9 cellular contexts compared by ENCODE assay signal in genomic region chr1:154906621-154907081, GRCh38. TPM values are rescaled to one million over a fixed set of nuclear protein-coding genes. Genes with fewer than 3 reads are reported as not detected.
A peak's percentile ranks its signal among the peaks of the same experiment; 100 is the strongest.
DNase-seq lines count a peak whose midpoint lies in the region; ATAC-seq, FAIRE-seq and TF ChIP-seq lines count a peak whose summit lies in the region.
"Had no signal": no experiment of that assay in that cellular context is flagged by ENCODE, and none has a peak within 500 bp of the region (broad histone marks: within the 10 kb centered on the region; RNA-seq: fewer than 3 reads in every experiment).

No MANE protein-coding gene starts in this region.

- no peaks in the 10 kb centered on the region for H3K27me3 ChIP-seq in GM12878 (replicated peaks in 1 of 2; ENCODE audit: control insufficient read depth in 2 of 2, insufficient read depth in 2 of 2, low read length in 1 of 2)
- no peaks in the 10 kb centered on the region for H3K27me3 ChIP-seq in GM23248 (replicated peaks; ENCODE audit: insufficient read depth)

- no peak overlapping the region for H3K4me3 ChIP-seq in AG04449 (ENCODE audit: low read depth, low read length)
- no peak overlapping the region for H3K4me3 ChIP-seq in GM12878
- H3K4me3 ChIP-seq in GM23248, result no peak overlapping the region

- H3K4me1 Mint-ChIP-seq in HFFc6 (ENCODE audit: low read depth), result no peaks in the 10 kb centered on the region
- no peaks in the 10 kb centered on the region for H3K4me1 Mint-ChIP-seq in activated T-helper 1 cell treated with anti-CD3 and anti-CD28 coated beads, Interleukin-12 subunit alpha, Interleukin-12 subunit beta, Interleukin-2, Interleukin-4 antibody, amounts not matched to agents 30 ng/mL and 10 ng/mL and 1 ng/mL, durations not matched to agents 14 hours and 24 hours and 36 hours (ENCODE audit: low read depth)

- TF ChIP-seq CTCF in AG04449 (IDR thresholded peaks at IDR 0.05; ENCODE audit: insufficient read depth, low read length, missing control alignments), result peak; percentile 22
- peak; percentile 46; the same call in 1 of the 2 replicates for TF ChIP-seq CTCF in HFFc6 (IDR thresholded peaks at IDR 0.05)
- TF ChIP-seq CTCF in GM12878 (IDR thresholded peaks at IDR 0.05 in 2 of 3, conservative IDR thresholded peaks at IDR 0.05 in 1 of 3; ENCODE audit: control insufficient read depth in 2 of 3, extremely low read depth in 1 of 3, insufficient read depth in 1 of 3, low read depth in 3 of 3, low read length in 3 of 3), result peak; percentile 25 to 42 (median 42); a peak in 4 of 6 replicates

- FAIRE-seq in GM12878 (lab: Jason Lieb, UNC), result no peak

- in situ Hi-C loops in GM12878 (cut with MboI) (no loop called here), GM23248 (cut with MboI) (no loop called here)

- peak; percentile 41 for TF ChIP-seq RAD21 in GM12878 (IDR thresholded peaks at IDR 0.05; ENCODE audit: insufficient read depth, low read depth, low read length)

- CTCF ChIA-PET in AG04449 (lab: Yijun Ruan, JAX), result interaction anchor here (0.7 to 1.5 kb wide), 2 partner anchors 93 to 152 kb away, joined by 3 read pairs; no protein-coding TSS in a partner anchor
- CTCF ChIA-PET in GM12878 (lab: Yijun Ruan, JAX), result interaction anchor here (1.3 to 1.6 kb wide), 3 partner anchors 15 to 110 kb away, joined by 3 to 6 read pairs (median 3); no protein-coding TSS in a partner anchor

- no peaks in the 10 kb centered on the region for H3F3A ChIP-seq in GM23248 (ENCODE audit: insufficient read depth)

- no peaks in the 10 kb centered on the region for H3K4me1 ChIP-seq in GM12878 (ENCODE audit: control insufficient read depth, insufficient read depth, low read length)
- H3K4me1 ChIP-seq in GM23248 (ENCODE audit: insufficient read depth), result no peaks in the 10 kb centered on the region

- no peaks in the 10 kb centered on the region for H3K36me3 ChIP-seq in GM12878 (ENCODE audit: control insufficient read depth in 2 of 2, insufficient read depth in 2 of 2, low read length in 1 of 2)
- H3K36me3 ChIP-seq in GM23248 (ENCODE audit: low read depth), result no peaks in the 10 kb centered on the region

- H3K9me3 Mint-ChIP-seq in HFFc6, result peaks cover 7% of the 10 kb centered on the region
- no peaks in the 10 kb centered on the region for H3K9me3 Mint-ChIP-seq in activated T-helper 1 cell treated with anti-CD3 and anti-CD28 coated beads, Interleukin-12 subunit alpha, Interleukin-12 subunit beta, Interleukin-2, Interleukin-4 antibody, amounts not matched to agents 30 ng/mL and 10 ng/mL and 1 ng/mL, durations not matched to agents 14 hours and 24 hours and 36 hours
- H3K9me3 Mint-ChIP-seq: activated naive CD4-positive, alpha-beta T cell treated with anti-CD3 and anti-CD28 coated beads, Interleukin-2, amount 50 U/mL, for 72 hours had no signal

- TF ChIP-seq EP300 in GM12878 (IDR thresholded peaks at IDR 0.05; ENCODE audit: borderline replicate concordance in 1 of 2, control insufficient read depth in 1 of 2, low read depth in 2 of 2, low read length in 2 of 2), result no peak

- H3K9me3 ChIP-seq in GM12878 (replicated peaks; ENCODE audit: control insufficient read depth, insufficient read depth, low read length) (no peaks in the 10 kb centered on the region; the same call in 2 of the 3 replicates), GM23248 (ENCODE audit: low read depth) (no peaks in the 10 kb centered on the region)

- H3K27ac ChIP-seq in GM12878 (ENCODE audit: control insufficient read depth, insufficient read depth) (no peak overlapping the region), GM23248 (no peak overlapping the region)

- TF ChIP-seq POLR2A in GM12878 (IDR thresholded peaks at IDR 0.05; ENCODE audit: low read depth, low read length), result no peak

- WGBS in GM12878 (ENCODE audit: insufficient coverage, insufficient replicate concordance, low lambda C conversion rate, missing lambda C conversion rate), result 77% methylated on average over 7 of the region's 7 CpGs
- 78 to 79% methylated on average over 7 of the region's 7 CpGs for WGBS in GM23248 (ENCODE audit: low coverage in 1 of 2, low lambda C conversion rate in 2 of 2, missing lambda C conversion rate in 2 of 2), 2 experiments

- no peak overlapping the region for H3K4me2 ChIP-seq in GM12878 (ENCODE audit: control insufficient read depth, insufficient read depth)
- no peak overlapping the region for H3K4me2 ChIP-seq in GM23248 (ENCODE audit: unreplicated experiment)

- no peak for DNase-seq in AG04449 (ENCODE audit: low read depth, low spot score)
- no peak for DNase-seq in HFFc6
- no peak for DNase-seq in GM12878 (ENCODE audit: low read depth, low spot score)
- DNase-seq in iPS DF 4.7 (ENCODE audit: extremely low read depth, low spot score), result peak; percentile 7
- DNase-seq in RPMI8226, result no peak
- no peak for DNase-seq in activated CD4-positive, alpha-beta T cell treated with anti-CD3 and anti-CD28 coated beads, Interleukin-2, amount 50 U/mL, for 4 hours
- DNase-seq in activated T-helper 1 cell treated with anti-CD3 and anti-CD28 coated beads, Interleukin-12 subunit alpha, Interleukin-12 subunit beta, Interleukin-2, Interleukin-4 antibody, amounts not matched to agents 30 ng/mL and 10 ng/mL and 1 ng/mL, durations not matched to agents 14 hours and 24 hours and 36 hours (ENCODE audit: low spot score), result no peak
- no peak for DNase-seq in GM23248

- no TSS peak for BruUV-seq in GM12878 (replicated peaks; lab: Mats Ljungman, UMichigan)

- no peak overlapping the region for H3K4me3 Mint-ChIP-seq in HFFc6
- no peak overlapping the region for H3K4me3 Mint-ChIP-seq in activated T-helper 1 cell treated with anti-CD3 and anti-CD28 coated beads, Interleukin-12 subunit alpha, Interleukin-12 subunit beta, Interleukin-2, Interleukin-4 antibody, amounts not matched to agents 30 ng/mL and 10 ng/mL and 1 ng/mL, durations not matched to agents 14 hours and 24 hours and 36 hours

- peaks cover 15% of the 10 kb centered on the region for H3K27me3 Mint-ChIP-seq in HFFc6 (ENCODE audit: insufficient read depth)
- peaks cover 3% of the 10 kb centered on the region for H3K27me3 Mint-ChIP-seq in activated T-helper 1 cell treated with anti-CD3 and anti-CD28 coated beads, Interleukin-12 subunit alpha, Interleukin-12 subunit beta, Interleukin-2, Interleukin-4 antibody, amounts not matched to agents 30 ng/mL and 10 ng/mL and 1 ng/mL, durations not matched to agents 14 hours and 24 hours and 36 hours (ENCODE audit: insufficient read depth)

- no peak for ATAC-seq in GM12878

- H3K9me2 ChIP-seq in GM23248 (ENCODE audit: insufficient read depth), result no peaks in the 10 kb centered on the region

- SMC1A ChIA-PET in GM12878 (lab: Charles Lee; ENCODE audit: uncharacterized antibody, unreplicated experiment), result interaction anchor here (1.8 kb wide), 1 partner anchor 45 kb away, joined by 3 read pairs; no protein-coding TSS in a partner anchor

- H2AFZ ChIP-seq in GM12878 (ENCODE audit: control insufficient read depth, low read depth, low read length) (no peak overlapping the region), GM23248 (no peak overlapping the region)

- RAD21 ChIA-PET in GM12878 (lab: Charles Lee; ENCODE audit: unreplicated experiment), result interaction anchor here (0.6 to 0.8 kb wide), 2 partner anchors 104 to 145 kb away, joined by 3 to 4 read pairs; partner anchors contain the start of gene ADAM15

- peaks cover 5% of the 10 kb centered on the region; the same call in 1 of the 2 replicates for H3K36me3 Mint-ChIP-seq in HFFc6 (ENCODE audit: low read depth)
- no peaks in the 10 kb centered on the region for H3K36me3 Mint-ChIP-seq in activated T-helper 1 cell treated with anti-CD3 and anti-CD28 coated beads, Interleukin-12 subunit alpha, Interleukin-12 subunit beta, Interleukin-2, Interleukin-4 antibody, amounts not matched to agents 30 ng/mL and 10 ng/mL and 1 ng/mL, durations not matched to agents 14 hours and 24 hours and 36 hours (ENCODE audit: low read depth)
- H3K36me3 Mint-ChIP-seq: activated naive CD4-positive, alpha-beta T cell treated with anti-CD3 and anti-CD28 coated beads, Interleukin-2, amount 50 U/mL, for 72 hours had no signal

- H3K9ac ChIP-seq in GM12878 (ENCODE audit: control insufficient read depth, insufficient read depth, low read length) (no peak overlapping the region), GM23248 (no peak overlapping the region)

- H3K79me2 ChIP-seq in GM12878 (ENCODE audit: control insufficient read depth, insufficient read depth, low read length), result no peaks in the 10 kb centered on the region
- H3K79me2 ChIP-seq in GM23248 (ENCODE audit: insufficient read depth), result no peaks in the 10 kb centered on the region

- POLR2A ChIA-PET in AG04449 (lab: Yijun Ruan, JAX) (no interaction called here), GM12878 (lab: Charles Lee) (interaction anchor here (0.6 to 1.5 kb wide), 2 partner anchors 30 to 367 kb away, joined by 3 to 6 read pairs; partner anchors contain the start of gene PMVK)

- no peaks in the 10 kb centered on the region for H4K20me1 ChIP-seq in GM12878 (ENCODE audit: control insufficient read depth, insufficient read depth)
- H4K20me1 ChIP-seq in GM23248 (ENCODE audit: insufficient read depth), result no peaks in the 10 kb centered on the region

- H3K27ac Mint-ChIP-seq in HFFc6, result no peak overlapping the region
- no peak overlapping the region for H3K27ac Mint-ChIP-seq in activated T-helper 1 cell treated with anti-CD3 and anti-CD28 coated beads, Interleukin-12 subunit alpha, Interleukin-12 subunit beta, Interleukin-2, Interleukin-4 antibody, amounts not matched to agents 30 ng/mL and 10 ng/mL and 1 ng/mL, durations not matched to agents 14 hours and 24 hours and 36 hours
- H3K27ac Mint-ChIP-seq: activated naive CD4-positive, alpha-beta T cell treated with anti-CD3 and anti-CD28 coated beads, Interleukin-2, amount 50 U/mL, for 72 hours had no signal

- intact Hi-C loops in GM12878 (cut with micrococcal nuclease; ENCODE audit: unreplicated experiment), result no loop called here
- intact Hi-C loops in activated T-helper 1 cell treated with anti-CD3 and anti-CD28 coated beads, Interleukin-12 subunit alpha, Interleukin-12 subunit beta, Interleukin-2, Interleukin-4 antibody, amounts not matched to agents 30 ng/mL and 10 ng/mL and 1 ng/mL, durations not matched to agents 14 hours and 24 hours and 36 hours (cut with micrococcal nuclease), result no loop called here

RNA-seq across cellular contexts. Expression of gene PMVK, which starts 29.9 kb away (rescaled TPM):
- total RNA-seq in HFFc6 (2021; fragmentation: NEBNext Ultra II Directional; extraction: Animal tissue kit (Norgen Biotek cat#: 25700)), result 10 to 100 TPM; 29.1 to 33.4 (median 32.5) TPM
- 6.7 and 8.9 TPM in 2 replicates for total RNA-seq in GM12878 (2013; cell fraction: nucleolus; rRNA removed)
- total RNA-seq in GM12878 (2014; rRNA removed), result 20.8 and 23.8 TPM in 2 replicates
- 33.2 and 33.3 TPM in 2 replicates for total RNA-seq in GM12878 (2014; rRNA removed; fragmentation: Illumina TruSeq; extraction: Trizol)
- 72.5 and 74.7 TPM in 2 replicates for total RNA-seq in GM12878 (2021)
- polyA plus RNA-seq in GM12878 (2011; ENCODE audit: low read depth), result 26.9 TPM
- polyA plus RNA-seq in GM12878 (2011; rRNA removed), result 42.8 and 65.7 TPM in 2 replicates
- 67.0 and 92.4 TPM in 2 replicates for polyA plus RNA-seq in GM12878 (2011; cell fraction: cytosol; rRNA removed)
- polyA plus RNA-seq in GM12878 (2011; cell fraction: nucleus; rRNA removed), result 28.9 and 37.2 TPM in 2 replicates
- polyA plus RNA-seq in GM12878 (2012), result 61.9 and 67.4 TPM in 2 replicates
- polyA plus RNA-seq in GM12878 (2014; fragmentation: Illumina TruSeq; extraction: Trizol), result 15.1 and 31.1 TPM in 2 replicates
- 10 to 100 TPM in 1 of 2 experiments, 1 to 10 TPM in 1; 6.0 to 28.8 TPM for polyA plus RNA-seq in GM12878 (2014; fragmentation: Nextera tagmentation; extraction: Ambion mirVana)
- polyA plus RNA-seq in GM12878 (2014; rRNA removed), result 90.4 and 94.3 TPM in 2 replicates
- polyA plus RNA-seq in GM12878 (2016; fragmentation: Nextera tagmentation; extraction: Ambion mirVana), result 100 to 1,000 TPM; 118 to 121 TPM
- 18.7 and 34.0 TPM in 2 replicates for polyA minus RNA-seq in GM12878 (2011; rRNA and poly(A)+ RNA removed)
- polyA minus RNA-seq in GM12878 (2011; cell fraction: cytosol; rRNA and poly(A)+ RNA removed), result 16.2 and 16.8 TPM in 2 replicates
- 7.4 and 13.5 TPM in 2 replicates for polyA minus RNA-seq in GM12878 (2011; cell fraction: nucleus; rRNA and poly(A)+ RNA removed)
- 42.5 and 43.3 TPM in 2 replicates for total RNA-seq in activated T-helper 1 cell treated with anti-CD3 and anti-CD28 coated beads, Interleukin-12 subunit alpha, Interleukin-12 subunit beta, Interleukin-2, Interleukin-4 antibody, amounts not matched to agents 30 ng/mL and 10 ng/mL and 1 ng/mL, durations not matched to agents 14 hours and 24 hours and 36 hours
- 2.1 and 6.4 TPM in 2 replicates for total RNA-seq in GM23248 (2014; rRNA removed; shearing (Covaris generic))
- 36.6 and 40.2 TPM in 2 replicates for polyA plus RNA-seq in GM23248 (2016; fragmentation: Nextera tagmentation; extraction: Ambion mirVana)

RNA-seq across cellular contexts. Expression of gene KCNN3, which starts 36.6 kb away (rescaled TPM):
- total RNA-seq in HFFc6 (2021; fragmentation: NEBNext Ultra II Directional; extraction: Animal tissue kit (Norgen Biotek cat#: 25700)), result not detected
- total RNA-seq in GM12878 (2013; cell fraction: nucleolus; rRNA removed), result 53.8 and 54.8 TPM in 2 replicates
- total RNA-seq in GM12878 (2014; rRNA removed), result 13.2 and 15.8 TPM in 2 replicates
- total RNA-seq in GM12878 (2014; rRNA removed; fragmentation: Illumina TruSeq; extraction: Trizol), result 9.9 and 11.8 TPM in 2 replicates
- total RNA-seq in GM12878 (2021), result 15.3 and 17.3 TPM in 2 replicates
- polyA plus RNA-seq in GM12878 (2011; ENCODE audit: low read depth), result 9.5 TPM
- polyA plus RNA-seq in GM12878 (2011; rRNA removed), result 13.5 and 17.4 TPM in 2 replicates
- 24.6 and 29.9 TPM in 2 replicates for polyA plus RNA-seq in GM12878 (2011; cell fraction: cytosol; rRNA removed)
- polyA plus RNA-seq in GM12878 (2011; cell fraction: nucleus; rRNA removed), result 21.5 and 27.0 TPM in 2 replicates
- polyA plus RNA-seq in GM12878 (2012), result 13.6 and 19.7 TPM in 2 replicates
- 10.9 and 14.1 TPM in 2 replicates for polyA plus RNA-seq in GM12878 (2014; fragmentation: Illumina TruSeq; extraction: Trizol)
- polyA plus RNA-seq in GM12878 (2014; fragmentation: Nextera tagmentation; extraction: Ambion mirVana), result 1 to 10 TPM; 3.5 to 6.4 TPM
- polyA plus RNA-seq in GM12878 (2014; rRNA removed), result 13.6 and 13.8 TPM in 2 replicates
- polyA plus RNA-seq in GM12878 (2016; fragmentation: Nextera tagmentation; extraction: Ambion mirVana), result 10 to 100 TPM; 25.8 to 26.4 TPM
- polyA minus RNA-seq in GM12878 (2011; rRNA and poly(A)+ RNA removed), result 59.0 and 61.8 TPM in 2 replicates
- polyA minus RNA-seq in GM12878 (2011; cell fraction: cytosol; rRNA and poly(A)+ RNA removed), result 11.6 and 12.3 TPM in 2 replicates
- 16.3 and 26.8 TPM in 2 replicates for polyA minus RNA-seq in GM12878 (2011; cell fraction: nucleus; rRNA and poly(A)+ RNA removed)
- total RNA-seq in activated T-helper 1 cell treated with anti-CD3 and anti-CD28 coated beads, Interleukin-12 subunit alpha, Interleukin-12 subunit beta, Interleukin-2, Interleukin-4 antibody, amounts not matched to agents 30 ng/mL and 10 ng/mL and 1 ng/mL, durations not matched to agents 14 hours and 24 hours and 36 hours, result 0.34 and 0.36 TPM in 2 replicates
- total RNA-seq in GM23248 (2014; rRNA removed; shearing (Covaris generic)), result not detected in 2 replicates
- polyA plus RNA-seq in GM23248 (2016; fragmentation: Nextera tagmentation; extraction: Ambion mirVana), result not detected in 2 replicates

RNA-seq across cellular contexts. Expression of gene PBXIP1, which starts 49.2 kb away (rescaled TPM):
- total RNA-seq in HFFc6 (2021; fragmentation: NEBNext Ultra II Directional; extraction: Animal tissue kit (Norgen Biotek cat#: 25700)), result 10 to 100 TPM; 26.4 to 42.5 (median 28.1) TPM
- total RNA-seq in GM12878 (2013; cell fraction: nucleolus; rRNA removed), result 33.0 and 36.9 TPM in 2 replicates
- 25.6 and 26.8 TPM in 2 replicates for total RNA-seq in GM12878 (2014; rRNA removed)
- total RNA-seq in GM12878 (2014; rRNA removed; fragmentation: Illumina TruSeq; extraction: Trizol), result 14.3 and 15.6 TPM in 2 replicates
- 21.1 and 24.6 TPM in 2 replicates for total RNA-seq in GM12878 (2021)
- 23.3 TPM for polyA plus RNA-seq in GM12878 (2011; ENCODE audit: low read depth)
- 15.0 and 20.9 TPM in 2 replicates for polyA plus RNA-seq in GM12878 (2011; rRNA removed)
- 23.1 and 26.3 TPM in 2 replicates for polyA plus RNA-seq in GM12878 (2011; cell fraction: cytosol; rRNA removed)
- polyA plus RNA-seq in GM12878 (2011; cell fraction: nucleus; rRNA removed), result 37.4 and 41.6 TPM in 2 replicates
- 36.8 and 37.1 TPM in 2 replicates for polyA plus RNA-seq in GM12878 (2012)
- polyA plus RNA-seq in GM12878 (2014; fragmentation: Illumina TruSeq; extraction: Trizol), result 8.0 and 15.2 TPM in 2 replicates
- 1 to 10 TPM in 1 of 2 experiments, under 1 TPM in 1; 0.63 to 2.0 TPM for polyA plus RNA-seq in GM12878 (2014; fragmentation: Nextera tagmentation; extraction: Ambion mirVana)
- polyA plus RNA-seq in GM12878 (2014; rRNA removed), result 22.4 and 22.9 TPM in 2 replicates
- 10 to 100 TPM; 12.2 to 13.7 TPM for polyA plus RNA-seq in GM12878 (2016; fragmentation: Nextera tagmentation; extraction: Ambion mirVana)
- polyA minus RNA-seq in GM12878 (2011; rRNA and poly(A)+ RNA removed), result 10.8 and 26.6 TPM in 2 replicates
- polyA minus RNA-seq in GM12878 (2011; cell fraction: cytosol; rRNA and poly(A)+ RNA removed), result 7.4 and 8.3 TPM in 2 replicates
- polyA minus RNA-seq in GM12878 (2011; cell fraction: nucleus; rRNA and poly(A)+ RNA removed), result 6.5 and 10.7 TPM in 2 replicates
- total RNA-seq in activated T-helper 1 cell treated with anti-CD3 and anti-CD28 coated beads, Interleukin-12 subunit alpha, Interleukin-12 subunit beta, Interleukin-2, Interleukin-4 antibody, amounts not matched to agents 30 ng/mL and 10 ng/mL and 1 ng/mL, durations not matched to agents 14 hours and 24 hours and 36 hours, result 25.1 and 27.9 TPM in 2 replicates
- 70.4 and 72.2 TPM in 2 replicates for total RNA-seq in GM23248 (2014; rRNA removed; shearing (Covaris generic))
- 25.9 and 26.4 TPM in 2 replicates for polyA plus RNA-seq in GM23248 (2016; fragmentation: Nextera tagmentation; extraction: Ambion mirVana)

RNA-seq across cellular contexts. Expression of gene PYGO2, which starts 54.9 kb away (rescaled TPM):
- total RNA-seq in HFFc6 (2021; fragmentation: NEBNext Ultra II Directional; extraction: Animal tissue kit (Norgen Biotek cat#: 25700)), result 10 to 100 TPM; 19.9 to 23.7 (median 21.3) TPM
- total RNA-seq in GM12878 (2013; cell fraction: nucleolus; rRNA removed), result 21.0 and 21.3 TPM in 2 replicates
- total RNA-seq in GM12878 (2014; rRNA removed), result 21.1 and 21.9 TPM in 2 replicates
- total RNA-seq in GM12878 (2014; rRNA removed; fragmentation: Illumina TruSeq; extraction: Trizol), result 12.4 and 12.9 TPM in 2 replicates
- total RNA-seq in GM12878 (2021), result 32.9 and 33.8 TPM in 2 replicates
- polyA plus RNA-seq in GM12878 (2011; ENCODE audit: low read depth), result 9.9 TPM
- 14.4 and 22.8 TPM in 2 replicates for polyA plus RNA-seq in GM12878 (2011; rRNA removed)
- polyA plus RNA-seq in GM12878 (2011; cell fraction: cytosol; rRNA removed), result 27.4 and 28.7 TPM in 2 replicates
- polyA plus RNA-seq in GM12878 (2011; cell fraction: nucleus; rRNA removed), result 43.9 and 46.6 TPM in 2 replicates
- polyA plus RNA-seq in GM12878 (2012), result 17.7 and 19.5 TPM in 2 replicates
- 19.8 and 24.2 TPM in 2 replicates for polyA plus RNA-seq in GM12878 (2014; fragmentation: Illumina TruSeq; extraction: Trizol)
- 1 to 10 TPM; 8.1 to 8.3 TPM for polyA plus RNA-seq in GM12878 (2014; fragmentation: Nextera tagmentation; extraction: Ambion mirVana)
- 27.8 and 30.0 TPM in 2 replicates for polyA plus RNA-seq in GM12878 (2014; rRNA removed)
- polyA plus RNA-seq in GM12878 (2016; fragmentation: Nextera tagmentation; extraction: Ambion mirVana), result 10 to 100 TPM; 27.8 to 28.0 TPM
- polyA minus RNA-seq in GM12878 (2011; rRNA and poly(A)+ RNA removed), result 12.5 and 20.0 TPM in 2 replicates
- 8.6 and 8.8 TPM in 2 replicates for polyA minus RNA-seq in GM12878 (2011; cell fraction: cytosol; rRNA and poly(A)+ RNA removed)
- polyA minus RNA-seq in GM12878 (2011; cell fraction: nucleus; rRNA and poly(A)+ RNA removed), result 10.8 and 15.9 TPM in 2 replicates
- total RNA-seq in activated T-helper 1 cell treated with anti-CD3 and anti-CD28 coated beads, Interleukin-12 subunit alpha, Interleukin-12 subunit beta, Interleukin-2, Interleukin-4 antibody, amounts not matched to agents 30 ng/mL and 10 ng/mL and 1 ng/mL, durations not matched to agents 14 hours and 24 hours and 36 hours, result 34.7 and 35.0 TPM in 2 replicates
- 13.2 and 14.9 TPM in 2 replicates for total RNA-seq in GM23248 (2014; rRNA removed; shearing (Covaris generic))
- 14.7 and 15.4 TPM in 2 replicates for polyA plus RNA-seq in GM23248 (2016; fragmentation: Nextera tagmentation; extraction: Ambion mirVana)
